ENCODE assay signal across 8 cellular contexts in genomic region chr18:47930844-47931706, GRCh38. TPM values are rescaled to one million over a fixed set of nuclear protein-coding genes. Genes with fewer than 3 reads are reported as not detected.
DNase-seq lines count a peak whose midpoint lies in the region; ATAC-seq, FAIRE-seq and TF ChIP-seq lines count a peak whose summit lies in the region.

No MANE protein-coding gene starts in this region.

- peak overlapping the region; percentile 93 for H3K27ac ChIP-seq in adipose tissue (ENCODE audit: low read depth, low read length)
- peak overlapping the region; percentile 93 to 99 (median 97) for H3K27ac ChIP-seq in heart left ventricle
- peak overlapping the region; percentile 96 to 99 (median 98) for H3K27ac ChIP-seq in upper lobe of left lung

- H3K27me3 ChIP-seq in heart left ventricle: no peaks in the 10 kb centered on the region
- H3K27me3 ChIP-seq in upper lobe of left lung: no peaks in the 10 kb centered on the region

- 0 to 1% (median 1%) methylated on average over 85 to 122 of the region's 122 CpGs for WGBS in adipose tissue, 3 donors
- 1 to 2% (median 1%) methylated on average over 50 to 122 of the region's 122 CpGs for WGBS in heart left ventricle, 4 donors
- WGBS in upper lobe of left lung, 2 donors: 4 to 14% methylated on average over 15 to 22 of the region's 122 CpGs

- H3K9me3 ChIP-seq in heart left ventricle (no peaks in the 10 kb centered on the region), upper lobe of left lung (no peaks in the 10 kb centered on the region)

- ATAC-seq in HG02798 (IDR thresholded peaks at IDR 0.05; ENCODE audit: poor library complexity, unreplicated experiment) (peak; percentile 86), heart left ventricle (peak; percentile 92 to 95 (median 94)), upper lobe of left lung (ENCODE audit: low FRiP score in 2 of 2) (peak; percentile 96 to 97)

- peak; percentile 78 for DNase-seq in GM12891 (ENCODE audit: insufficient read length, low spot score)
- peak; percentile 81 for DNase-seq in NCI-H1417 treated with DMSO at 0.1 percent for 48 hours (lab: John Stamatoyannopoulos, UW)
- peak; percentile 53 to 83 for DNase-seq in SW 1271 (lab: John Stamatoyannopoulos, UW)
- DNase-seq in heart left ventricle: peak; percentile 98 to 99 (median 99)
- DNase-seq in posterior cingulate gyrus: peak; percentile 94 to 100 (median 98)
- DNase-seq in upper lobe of left lung: peak; percentile 98 to 99

- H3K4me3 ChIP-seq in heart left ventricle: peak overlapping the region; percentile 66 to 95 (median 84)
- peak overlapping the region; percentile 53 to 94 (median 72) for H3K4me3 ChIP-seq in upper lobe of left lung

- FAIRE-seq in GM12891 (lab: Jason Lieb, UNC): no peak

- H3K36me3 ChIP-seq in heart left ventricle: no peaks in the 10 kb centered on the region
- H3K36me3 ChIP-seq in upper lobe of left lung: no peaks in the 10 kb centered on the region

- TF ChIP-seq POLR2A in GM12891 (IDR thresholded peaks at IDR 0.05; ENCODE audit: low read depth, low read length): peak; percentile 49; the same call in 1 of the 2 replicates
- peak in 1 of 2 donors; percentile 69 for TF ChIP-seq POLR2A in heart left ventricle (IDR thresholded peaks at IDR 0.05)
- peak in 3 of 4 donors; percentile 49 to 93 (median 89) for TF ChIP-seq POLR2A in upper lobe of left lung (IDR thresholded peaks at IDR 0.05)

- H3K4me1 ChIP-seq in heart left ventricle: peaks cover 0 to 54% (median 34%) of the 10 kb centered on the region in 12 donors
- peaks cover 17 to 51% (median 31%) of the 10 kb centered on the region in 4 donors for H3K4me1 ChIP-seq in upper lobe of left lung

- TF ChIP-seq EP300 in upper lobe of left lung (IDR thresholded peaks at IDR 0.05): peak in 1 of 4 donors; percentile 27

- TF ChIP-seq CTCF in heart left ventricle (IDR thresholded peaks at IDR 0.05) (no peak), upper lobe of left lung (IDR thresholded peaks at IDR 0.05) (peak in 3 of 6 experiments; percentile 5 to 20 (median 12))

- intact Hi-C loops in heart left ventricle (cut with DNase I): loop anchor here in 9 of 10 donors (2.0 to 10.0 kb wide), 9 partner anchors 18 to 78 kb away; no protein-coding TSS in a partner anchor
- intact Hi-C loops in posterior cingulate gyrus (cut with DNase I): loop anchor here (5.0 kb wide), 1 partner anchor 91 kb away; no protein-coding TSS in a partner anchor

TF ChIP-seq in GM12891, 5 proteins besides CTCF, POLR2A, EP300 and RAD21:
- TF ChIP-seq POLR2AphosphoS5 (IDR thresholded peaks at IDR 0.05; ENCODE audit: low read depth, low read length) (no peak), POU2F2 (IDR thresholded peaks at IDR 0.05; ENCODE audit: low read depth, low read length) (peak; percentile 95)

RNA-seq across cellular contexts. Expression of gene SMAD2, which starts 0.6 kb away (rescaled TPM):
- 60.6 TPM for polyA plus RNA-seq in GM12891 (2012; ENCODE audit: low read depth, missing spikeins)
- polyA plus RNA-seq in adipose tissue (10 to 100 TPM; 34.1 to 48.6 (median 48.1) TPM), heart left ventricle (10 to 100 TPM; 13.8 to 40.9 TPM)
- total RNA-seq in heart left ventricle (100 to 1,000 TPM in 3 of 9 donors, 10 to 100 TPM in 6; 58.4 to 113 (median 90.7) TPM), upper lobe of left lung (100 to 1,000 TPM in 3 of 6 donors, 10 to 100 TPM in 3; 52.1 to 151 (median 97.8) TPM)

Comparison
In these comparisons a context has a peak if more than half of its experiments do, and no peak if none do; other contexts are left out.
1. Peak in every context shown above with its lines: DNase-seq, ATAC-seq, H3K4me3 ChIP-seq and H3K27ac ChIP-seq.